In the genomic region with DNA sequence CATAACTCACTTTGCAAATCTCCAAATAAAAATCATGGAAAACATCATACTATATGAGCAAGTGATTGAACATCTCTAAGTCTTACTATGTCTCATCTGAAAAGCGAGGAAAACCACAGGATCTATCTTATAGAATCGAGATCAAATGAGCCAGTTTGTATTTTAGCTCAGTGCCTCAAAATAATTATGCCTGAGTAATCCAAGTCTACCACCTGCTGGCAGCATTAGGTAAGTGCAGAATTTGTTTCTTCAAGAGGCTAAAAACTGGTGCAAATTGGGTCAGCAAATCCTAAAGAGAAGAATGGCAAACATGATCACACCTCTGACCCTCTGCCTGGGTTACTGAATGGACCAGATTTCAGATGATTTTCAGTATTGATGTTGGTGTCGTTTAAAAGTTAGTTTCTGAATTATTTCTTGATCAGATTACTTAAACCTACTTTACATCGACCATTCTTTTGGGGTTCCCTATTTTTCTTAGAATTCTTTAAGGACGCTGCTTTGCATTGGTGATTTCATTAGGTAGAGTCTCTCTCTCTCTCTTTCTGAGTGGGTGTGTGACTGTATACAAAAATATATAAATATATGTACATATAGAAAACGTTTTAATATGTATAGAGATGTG, we compare ENCODE assay signal across 8 cellular contexts. TPM values are rescaled to one million over a fixed set of nuclear protein-coding genes. Genes with fewer than 3 reads are reported as not detected.
A peak's percentile ranks its signal among the peaks of the same experiment; 100 is the strongest.
DNase-seq lines count a peak whose midpoint lies in the region; ATAC-seq lines count a peak whose summit lies in the region.

No MANE protein-coding gene starts in this region.

- ATAC-seq in HG03175 (IDR thresholded peaks at IDR 0.05; ENCODE audit: unreplicated experiment), result peak; percentile 53
- no peak for ATAC-seq in GM18868 (IDR thresholded peaks at IDR 0.05; ENCODE audit: unreplicated experiment)
- ATAC-seq in GM21367 (IDR thresholded peaks at IDR 0.05; ENCODE audit: unreplicated experiment), result no peak

- DNase-seq in DMS53 (lab: John Stamatoyannopoulos, UW) (peak; percentile 84), NCI-H774 (lab: John Stamatoyannopoulos, UW) (peak; percentile 63), glomerular endothelial cell (ENCODE audit: extremely low read depth, low read depth, low spot score) (peak; percentile 64), pulmonary artery endothelial cell (ENCODE audit: low read depth, low spot score) (peak; percentile 20)
- DNase-seq in activated gamma-delta T cell treated with anti-CD3 and anti-CD28 coated beads, Interleukin-2, amount 50 U/mL, for 16 hours (ENCODE audit: low read depth), result peak; percentile 31

RNA-seq across cellular contexts. Expression of gene FHOD3, which starts 12.7 kb away (rescaled TPM):
- total RNA-seq in glomerular endothelial cell (5.6 and 7.8 TPM in 2 replicates), pulmonary artery endothelial cell (0.07 TPM in 2 replicates)

Comparison
In these comparisons a context has a peak if more than half of its experiments do, and no peak if none do; other contexts are left out.
1. DNase-seq: peak in every context shown above with its lines; median percentile 84 in DMS53; 64 in glomerular endothelial cell; 63 in NCI-H774; 31 in activated gamma-delta T cell treated with anti-CD3 and anti-CD28 coated beads, Interleukin-2, amount 50 U/mL, for 16 hours; 20 in pulmonary artery endothelial cell.